Comparison of ENCODE assay signal across 8 cellular contexts in the genomic region with DNA sequence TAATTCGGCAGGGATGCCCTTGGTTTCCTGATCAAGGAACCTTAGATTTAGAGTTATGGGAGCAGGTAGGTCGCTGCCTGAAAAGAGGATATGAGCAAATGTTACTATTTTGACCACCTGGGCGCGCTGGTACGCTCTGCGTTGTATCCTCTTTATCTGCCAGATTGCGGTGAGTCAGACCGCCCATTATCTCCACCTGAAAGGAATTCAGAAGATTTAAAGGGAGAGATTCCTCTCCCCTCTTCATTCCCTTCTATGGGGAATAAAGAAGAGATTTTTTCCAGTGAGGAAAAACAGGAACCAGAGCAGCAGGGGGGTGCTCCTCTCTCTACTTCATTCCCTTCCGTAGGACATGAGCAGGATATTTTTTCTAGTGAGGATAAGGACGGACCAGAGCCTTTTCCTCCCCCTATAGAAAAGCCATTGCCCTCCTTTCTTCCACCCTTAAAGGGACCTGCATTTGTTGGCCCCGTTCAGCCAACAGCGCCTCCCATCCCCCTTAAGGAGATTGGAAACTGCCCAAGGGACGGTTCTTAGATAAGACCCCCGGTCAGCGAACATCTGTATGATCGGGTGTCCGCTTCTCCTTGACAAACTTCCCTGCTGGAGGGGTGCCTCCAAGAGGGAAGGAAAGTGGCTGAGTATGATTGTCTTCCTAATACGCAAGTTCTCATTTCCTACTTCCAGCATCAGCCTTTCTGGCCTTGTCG. TPM values are rescaled to one million over a fixed set of nuclear protein-coding genes. Genes with fewer than 3 reads are reported as not detected.
A peak's percentile ranks its signal among the peaks of the same experiment; 100 is the strongest.
DNase-seq lines count a peak whose midpoint lies in the region; ATAC-seq lines count a peak whose summit lies in the region.

No MANE protein-coding gene starts in this region.

- intact Hi-C loops in activated T-helper 1 cell treated with anti-CD3 and anti-CD28 coated beads, Interleukin-12 subunit alpha, Interleukin-12 subunit beta, Interleukin-2, Interleukin-4 antibody, amounts not matched to agents 30 ng/mL and 10 ng/mL and 1 ng/mL, durations not matched to agents 14 hours and 24 hours and 36 hours (cut with micrococcal nuclease), result loop anchor here (1.0 to 5.0 kb wide), 5 partner anchors 29 to 409 kb away; partner anchors contain the start of genes HS2ST1 and SELENOF

- peaks cover 16% of the 10 kb centered on the region for H3K4me1 Mint-ChIP-seq in activated T-helper 1 cell treated with anti-CD3 and anti-CD28 coated beads, Interleukin-12 subunit alpha, Interleukin-12 subunit beta, Interleukin-2, Interleukin-4 antibody, amounts not matched to agents 30 ng/mL and 10 ng/mL and 1 ng/mL, durations not matched to agents 14 hours and 24 hours and 36 hours (ENCODE audit: low read depth)

- ATAC-seq in HG03521 (IDR thresholded peaks at IDR 0.05; ENCODE audit: unreplicated experiment), result peak; percentile 24
- no peak for ATAC-seq in stimulated activated naive CD8-positive, alpha-beta T cell treated with anti-CD3 and anti-CD28 coated beads, Interleukin-15, Interleukin-2, amounts not matched to agents 100 U/mL and 50 U/mL, for 24 hours

- peak overlapping the region; percentile 84 for H3K4me3 Mint-ChIP-seq in activated T-helper 1 cell treated with anti-CD3 and anti-CD28 coated beads, Interleukin-12 subunit alpha, Interleukin-12 subunit beta, Interleukin-2, Interleukin-4 antibody, amounts not matched to agents 30 ng/mL and 10 ng/mL and 1 ng/mL, durations not matched to agents 14 hours and 24 hours and 36 hours

- H3K27me3 Mint-ChIP-seq in activated T-helper 1 cell treated with anti-CD3 and anti-CD28 coated beads, Interleukin-12 subunit alpha, Interleukin-12 subunit beta, Interleukin-2, Interleukin-4 antibody, amounts not matched to agents 30 ng/mL and 10 ng/mL and 1 ng/mL, durations not matched to agents 14 hours and 24 hours and 36 hours (ENCODE audit: insufficient read depth), result peaks cover 33% of the 10 kb centered on the region

- no peak overlapping the region for H3K27ac Mint-ChIP-seq in activated T-helper 1 cell treated with anti-CD3 and anti-CD28 coated beads, Interleukin-12 subunit alpha, Interleukin-12 subunit beta, Interleukin-2, Interleukin-4 antibody, amounts not matched to agents 30 ng/mL and 10 ng/mL and 1 ng/mL, durations not matched to agents 14 hours and 24 hours and 36 hours

- peak overlapping the region; percentile 53 for H3K4me3 ChIP-seq in iPS-11a (ENCODE audit: low read depth, low read length)

- no peaks in the 10 kb centered on the region for H3K9me3 Mint-ChIP-seq in activated T-helper 1 cell treated with anti-CD3 and anti-CD28 coated beads, Interleukin-12 subunit alpha, Interleukin-12 subunit beta, Interleukin-2, Interleukin-4 antibody, amounts not matched to agents 30 ng/mL and 10 ng/mL and 1 ng/mL, durations not matched to agents 14 hours and 24 hours and 36 hours

- in situ Hi-C loops in G401 (cut with HindIII; ENCODE audit: low sequenced_read_pairs), result no loop called here

- peak; percentile 52 for DNase-seq in G401 (ENCODE audit: low spot score)
- no peak for DNase-seq in activated T-helper 1 cell treated with anti-CD3 and anti-CD28 coated beads, Interleukin-12 subunit alpha, Interleukin-12 subunit beta, Interleukin-2, Interleukin-4 antibody, amounts not matched to agents 30 ng/mL and 10 ng/mL and 1 ng/mL, durations not matched to agents 14 hours and 24 hours and 36 hours (ENCODE audit: low spot score)
- DNase-seq in stimulated activated naive CD8-positive, alpha-beta T cell treated with anti-CD3 and anti-CD28 coated beads, Interleukin-15, Interleukin-2, amounts not matched to agents 100 U/mL and 50 U/mL, for 24 hours, result peak; percentile 15
- DNase-seq in UCSD-AML1 (lab: John Stamatoyannopoulos, UW; ENCODE audit: unreplicated experiment), result no peak
- DNase-seq in NCI-H1092 (lab: John Stamatoyannopoulos, UW), result no peak
- no peak for DNase-seq in activated CD8-positive, alpha-beta memory T cell treated with anti-CD3 and anti-CD28 coated beads, Interleukin-2, amount 50 U/mL, for 48 hours

- H3K36me3 Mint-ChIP-seq in activated T-helper 1 cell treated with anti-CD3 and anti-CD28 coated beads, Interleukin-12 subunit alpha, Interleukin-12 subunit beta, Interleukin-2, Interleukin-4 antibody, amounts not matched to agents 30 ng/mL and 10 ng/mL and 1 ng/mL, durations not matched to agents 14 hours and 24 hours and 36 hours (ENCODE audit: low read depth), result no peaks in the 10 kb centered on the region

RNA-seq across cellular contexts. Expression of gene CLCA1, which starts 34.1 kb away (rescaled TPM):
- total RNA-seq in G401 (2014; rRNA removed; shearing (Covaris generic)), result not detected in 2 replicates
- not detected in 2 replicates for total RNA-seq in activated T-helper 1 cell treated with anti-CD3 and anti-CD28 coated beads, Interleukin-12 subunit alpha, Interleukin-12 subunit beta, Interleukin-2, Interleukin-4 antibody, amounts not matched to agents 30 ng/mL and 10 ng/mL and 1 ng/mL, durations not matched to agents 14 hours and 24 hours and 36 hours

RNA-seq across cellular contexts. Expression of gene CLCA4, which starts 44.0 kb away (rescaled TPM):
- not detected in 2 replicates for total RNA-seq in G401 (2014; rRNA removed; shearing (Covaris generic))
- not detected in 2 replicates for total RNA-seq in activated T-helper 1 cell treated with anti-CD3 and anti-CD28 coated beads, Interleukin-12 subunit alpha, Interleukin-12 subunit beta, Interleukin-2, Interleukin-4 antibody, amounts not matched to agents 30 ng/mL and 10 ng/mL and 1 ng/mL, durations not matched to agents 14 hours and 24 hours and 36 hours

Comparison
In these comparisons a context has a peak if more than half of its experiments do, and no peak if none do; other contexts are left out.
1. DNase-seq: peak in G401 (single experiment) and stimulated activated naive CD8-positive, alpha-beta T cell treated with anti-CD3 and anti-CD28 coated beads, Interleukin-15, Interleukin-2, amounts not matched to agents 100 U/mL and 50 U/mL, for 24 hours (single experiment); none in activated T-helper 1 cell treated with anti-CD3 and anti-CD28 coated beads, Interleukin-12 subunit alpha, Interleukin-12 subunit beta, Interleukin-2, Interleukin-4 antibody, amounts not matched to agents 30 ng/mL and 10 ng/mL and 1 ng/mL, durations not matched to agents 14 hours and 24 hours and 36 hours (single experiment), UCSD-AML1 (single experiment), NCI-H1092 (single experiment) and activated CD8-positive, alpha-beta memory T cell treated with anti-CD3 and anti-CD28 coated beads, Interleukin-2, amount 50 U/mL, for 48 hours (single experiment).